In genomic region chr12:124503305-124503704, GRCh38 we compare ENCODE assay signal across 1 cellular context.
TF ChIP-seq lines count a peak whose summit lies in the region.

No MANE protein-coding gene starts in this region.

TF ChIP-seq in H1, 55 proteins besides CTCF, POLR2A, EP300 and RAD21 (continued from another document):
- no peak for TF ChIP-seq CHD7 (IDR thresholded peaks at IDR 0.05; ENCODE audit: insufficient replicate concordance, low read length)
- no peak for TF ChIP-seq SIX5 (IDR thresholded peaks at IDR 0.05; ENCODE audit: low read depth, low read length)
- TF ChIP-seq SP2 (IDR thresholded peaks at IDR 0.05; ENCODE audit: low read length), result no peak
- no peak for TF ChIP-seq NANOG (IDR thresholded peaks at IDR 0.05; ENCODE audit: insufficient read depth, low read depth, low read length, poor library complexity, severe bottlenecking)
- TF ChIP-seq KDM4A (IDR thresholded peaks at IDR 0.05; ENCODE audit: low read depth, low read length, severe bottlenecking), result no peak
- TF ChIP-seq BRCA1 (IDR thresholded peaks at IDR 0.05; ENCODE audit: low read depth, low read length), result no peak
- TF ChIP-seq NRF1 (IDR thresholded peaks at IDR 0.05; ENCODE audit: low read depth, low read length), result no peak
- TF ChIP-seq TCF12 (IDR thresholded peaks at IDR 0.05; ENCODE audit: low read depth, low read length), result no peak
- no peak for TF ChIP-seq SUZ12 (IDR thresholded peaks at IDR 0.05; ENCODE audit: low read length)
